23 cellular contexts compared by ENCODE assay signal in genomic region chr17:34606721-34607120, GRCh38. TPM values are rescaled to one million over a fixed set of nuclear protein-coding genes. Genes with fewer than 3 reads are reported as not detected.
"Had no signal": no experiment of that assay in that cellular context is flagged by ENCODE, and none has a peak within 500 bp of the region (broad histone marks: within the 10 kb centered on the region; RNA-seq: fewer than 3 reads in every experiment).

No MANE protein-coding gene starts in this region.

- H2AFZ ChIP-seq: hepatocyte, parathyroid adenoma had no signal

- H3K9ac ChIP-seq: parathyroid adenoma had no signal

- H3K27ac ChIP-seq: body of pancreas, hepatocyte, left lung, neutrophil, parathyroid adenoma, sigmoid colon had no signal

- H3K27me3 ChIP-seq: body of pancreas had no signal

- H3K4me2 ChIP-seq: hepatocyte had no signal

- ATAC-seq: activated CD8-positive, alpha-beta memory T cell treated with anti-CD3 and anti-CD28 coated beads, Interleukin-2, amount 10 ng/mL, durations not matched to agents 7 days and 5 days; body of pancreas; effector memory CD8-positive, alpha-beta T cell; left lung; mucosa of descending colon; stimulated activated naive B cell treated with anti-CD40 and anti-IgM and Interleukin-4, amounts not matched to agents 10 μg/mL and 1 μg/mL and 100 μg/mL, for 72 hours had no signal

- DNase-seq: activated B cell treated with CpG ODN at 0.5 μM for 24 hours; activated CD4-positive, alpha-beta memory T cell treated with anti-CD3 and anti-CD28 coated beads, Interleukin-2, amount 10 ng/mL, durations not matched to agents 7 days and 5 days; activated CD4-positive, alpha-beta T cell treated with anti-CD3 and anti-CD28 coated beads for 48 hours; activated CD8-positive, alpha-beta memory T cell treated with anti-CD3 and anti-CD28 coated beads, Interleukin-2, amount 10 ng/mL, durations not matched to agents 7 days and 5 days; activated naive CD4-positive, alpha-beta T cell treated with Interleukin-2 at 50 U/mL for 16 hours; activated naive CD8-positive, alpha-beta T cell treated with anti-CD3 and anti-CD28 coated beads, Interleukin-2, amount 10 ng/mL, durations not matched to agents 7 days and 5 days; amygdala; body of pancreas; effector memory CD8-positive, alpha-beta T cell; islet precursor cell; left lung; naive B cell; sigmoid colon; stimulated activated CD4-positive, alpha-beta T cell treated with anti-CD3 and anti-CD28 coated beads, Interleukin-4, amount 100 ng/mL, for 4 hours; stimulated activated naive B cell treated with anti-CD40 and anti-IgM and Interleukin-4, amounts not matched to agents 10 μg/mL and 1 μg/mL and 100 μg/mL, for 72 hours; SW 1271 had no signal

- H3K4me3 ChIP-seq: body of pancreas, hepatocyte, left lung, mucosa of descending colon, sigmoid colon had no signal

- H3K4me1 ChIP-seq: body of pancreas, left lung, parathyroid adenoma, sigmoid colon had no signal

- H3K36me3 ChIP-seq: left lung, neutrophil, sigmoid colon had no signal

- H3K9me3 ChIP-seq: body of pancreas, left lung, mucosa of descending colon, neutrophil, sigmoid colon had no signal

RNA-seq across cellular contexts. Expression of gene TMEM132E, which starts 27.3 kb away (rescaled TPM):
- total RNA-seq: activated B cell treated with CpG ODN at 0.5 μM for 24 hours; activated CD4-positive, alpha-beta memory T cell treated with anti-CD3 and anti-CD28 coated beads, Interleukin-2, amount 10 ng/mL, durations not matched to agents 7 days and 5 days; activated CD8-positive, alpha-beta memory T cell treated with anti-CD3 and anti-CD28 coated beads, Interleukin-2, amount 10 ng/mL, durations not matched to agents 7 days and 5 days; body of pancreas; dermis microvascular lymphatic vessel endothelial cell; fibroblast of villous mesenchyme; glomerular endothelial cell; sigmoid colon had no signal
